In genomic region chr13:91155512-91156114, GRCh38 we compare ENCODE assay signal across 18 cellular contexts.
DNase-seq lines count a peak whose midpoint lies in the region; ATAC-seq, FAIRE-seq and TF ChIP-seq lines count a peak whose summit lies in the region.
"Had no signal": no experiment of that assay in that cellular context is flagged by ENCODE, and none has a peak within 500 bp of the region (broad histone marks: within the 10 kb centered on the region; RNA-seq: fewer than 3 reads in every experiment).

No MANE protein-coding gene starts in this region.

- CTCF ChIA-PET in RWPE1 (lab: Yijun Ruan, JAX): no interaction called here

- H3K4me1 ChIP-seq in astrocyte (ENCODE audit: insufficient read depth, low read length): no peaks in the 10 kb centered on the region
- H3K4me1 ChIP-seq in lower lobe of right lung: no peaks in the 10 kb centered on the region
- H3K4me1 ChIP-seq in smooth muscle cell (ENCODE audit: low read depth): peaks cover 10% of the 10 kb centered on the region
- H3K4me1 ChIP-seq: sigmoid colon had no signal

- H4K20me1 ChIP-seq in astrocyte (ENCODE audit: insufficient read depth, low read length) (no peaks in the 10 kb centered on the region), smooth muscle cell (ENCODE audit: low read depth) (no peaks in the 10 kb centered on the region)

- no peak overlapping the region for H3K4me2 ChIP-seq in astrocyte (ENCODE audit: low read length)
- H3K4me2 ChIP-seq in smooth muscle cell: peak overlapping the region; percentile 39

- H3K27ac ChIP-seq in astrocyte (ENCODE audit: low read depth, low read length) (no peak overlapping the region), lower lobe of right lung (peak overlapping the region; percentile 70), smooth muscle cell (ENCODE audit: low read depth) (peak overlapping the region; percentile 44), RWPE1 (no peak overlapping the region)
- H3K27ac ChIP-seq: sigmoid colon had no signal

- H3K9me3 Mint-ChIP-seq in astrocyte (ENCODE audit: unreplicated experiment): no peaks in the 10 kb centered on the region

- H3K27me3 Mint-ChIP-seq in astrocyte (ENCODE audit: low read depth, unreplicated experiment): no peaks in the 10 kb centered on the region

- FAIRE-seq in astrocyte (lab: Jason Lieb, UNC): no peak
- FAIRE-seq: endothelial cell of umbilical vein had no signal

- WGBS in smooth muscle cell (ENCODE audit: low lambda C conversion rate): 66% methylated on average over 5 of the region's 5 CpGs

- no peak overlapping the region for H3K9ac ChIP-seq in astrocyte (ENCODE audit: low read length)
- no peak overlapping the region for H3K9ac ChIP-seq in smooth muscle cell (ENCODE audit: low read depth)

- H3K27me3 ChIP-seq in astrocyte (ENCODE audit: insufficient read depth, low read length) (no peaks in the 10 kb centered on the region), lower lobe of right lung (ENCODE audit: low read depth) (no peaks in the 10 kb centered on the region), smooth muscle cell (ENCODE audit: low read depth) (no peaks in the 10 kb centered on the region)
- H3K27me3 ChIP-seq: sigmoid colon had no signal

- no peaks in the 10 kb centered on the region for H3K36me3 Mint-ChIP-seq in astrocyte (ENCODE audit: low read depth, unreplicated experiment)
- H3K36me3 Mint-ChIP-seq: IgD-negative memory B cell, memory B cell had no signal

- DNase-seq in HT-29 (ENCODE audit: low spot score) (peak; percentile 90), astrocyte (ENCODE audit: low read depth) (no peak), lower lobe of right lung (no peak), smooth muscle cell (lab: John Stamatoyannopoulos, UW; ENCODE audit: unreplicated experiment) (no peak), NCI-H187 treated with DMSO at 0.1 percent for 48 hours (lab: John Stamatoyannopoulos, UW) (no peak), RWPE1 (ENCODE audit: low spot score) (no peak), activated gamma-delta T cell (lab: John Stamatoyannopoulos, UW) (no peak)
- DNase-seq: activated gamma-delta T cell treated with Interleukin-2 at 50 U/mL for 16 hours; foreskin melanocyte; HFFc6; NK-92 treated with Interleukin-12 subunit alpha and Interleukin-12 subunit beta, amount 100 ng/mL, for 24 hours; sigmoid colon; stimulated activated CD4-positive, alpha-beta T cell treated with anti-CD3 and anti-CD28 coated beads, Interleukin-4, amount 100 ng/mL, for 1 hour; T-helper 2 cell had no signal

- no peaks in the 10 kb centered on the region for H3K9me3 ChIP-seq in astrocyte (ENCODE audit: insufficient read depth, low read depth, low read length)
- H3K9me3 ChIP-seq in lower lobe of right lung: no peaks in the 10 kb centered on the region
- no peaks in the 10 kb centered on the region for H3K9me3 ChIP-seq in smooth muscle cell (replicated peaks; ENCODE audit: low read depth)
- H3K9me3 ChIP-seq: sigmoid colon had no signal

- peaks cover 12% of the 10 kb centered on the region for H3K4me1 Mint-ChIP-seq in astrocyte (ENCODE audit: low read depth, unreplicated experiment)
- H3K4me1 Mint-ChIP-seq: B cell, memory B cell had no signal

- intact Hi-C loops in lower lobe of right lung (cut with DNase I): no loop called here

- H2AFZ ChIP-seq in astrocyte (ENCODE audit: low read depth, low read length) (no peak overlapping the region), smooth muscle cell (ENCODE audit: low read depth) (peak overlapping the region; percentile 32)

- peak overlapping the region; percentile 14 for H3K27ac Mint-ChIP-seq in astrocyte (ENCODE audit: unreplicated experiment)
- H3K27ac Mint-ChIP-seq: B cell, HFFc6, memory B cell had no signal

- H3F3A ChIP-seq in smooth muscle cell (ENCODE audit: low read depth): no peaks in the 10 kb centered on the region

- ATAC-seq in lower lobe of right lung: no peak

- no peaks in the 10 kb centered on the region for H3K79me2 ChIP-seq in astrocyte (ENCODE audit: insufficient read depth, low read length)
- H3K79me2 ChIP-seq in smooth muscle cell (ENCODE audit: low read depth): no peaks in the 10 kb centered on the region

- no peak for TF ChIP-seq CTCF in astrocyte (IDR thresholded peaks at IDR 0.05; ENCODE audit: insufficient read depth, low read depth, low read length)
- TF ChIP-seq CTCF in lower lobe of right lung (IDR thresholded peaks at IDR 0.05): no peak
- no peak for TF ChIP-seq CTCF in smooth muscle cell (IDR thresholded peaks at IDR 0.05; ENCODE audit: borderline replicate concordance, insufficient read depth, poor library complexity, severe bottlenecking)
- TF ChIP-seq CTCF in RWPE1 (conservative IDR thresholded peaks at IDR 0.05; ENCODE audit: low read depth): no peak

- no peaks in the 10 kb centered on the region for H3K36me3 ChIP-seq in astrocyte (ENCODE audit: insufficient read depth, low read length)
- no peaks in the 10 kb centered on the region for H3K36me3 ChIP-seq in lower lobe of right lung
- H3K36me3 ChIP-seq in smooth muscle cell (ENCODE audit: low read depth): no peaks in the 10 kb centered on the region
- H3K36me3 ChIP-seq: sigmoid colon had no signal

- POLR2A ChIA-PET in RWPE1 (lab: Yijun Ruan, JAX; ENCODE audit: low non-redundant PET): no interaction called here

- H3K4me3 ChIP-seq in astrocyte (ENCODE audit: insufficient read depth, low read depth, low read length) (no peak overlapping the region), lower lobe of right lung (no peak overlapping the region), smooth muscle cell (no peak overlapping the region)
- H3K4me3 ChIP-seq: sigmoid colon had no signal

- no peak overlapping the region for H3K4me3 Mint-ChIP-seq in astrocyte (ENCODE audit: unreplicated experiment)
- H3K4me3 Mint-ChIP-seq: B cell, HFFc6, IgD-negative memory B cell, memory B cell had no signal

Comparison
In these comparisons a context has a peak if more than half of its experiments do, and no peak if none do; other contexts are left out.
1. H3K27ac ChIP-seq: peak in lower lobe of right lung (single experiment) and smooth muscle cell (single experiment); none in astrocyte (single experiment) and RWPE1 (single experiment).